Comparison of ENCODE assay signal across 17 cellular contexts in genomic region chr5:172844577-172844838, GRCh38. TPM values are rescaled to one million over a fixed set of nuclear protein-coding genes. Genes with fewer than 3 reads are reported as not detected.
DNase-seq lines count a peak whose midpoint lies in the region; ATAC-seq, FAIRE-seq and TF ChIP-seq lines count a peak whose summit lies in the region.
"Had no signal": no experiment of that assay in that cellular context is flagged by ENCODE, and none has a peak within 500 bp of the region (broad histone marks: within the 10 kb centered on the region; RNA-seq: fewer than 3 reads in every experiment).

No MANE protein-coding gene starts in this region.

- H3K9me3 ChIP-seq in A549 (no peaks in the 10 kb centered on the region), HUES48 (ENCODE audit: control insufficient read depth, insufficient read depth, low read length) (no peaks in the 10 kb centered on the region), adrenal gland (replicated peaks in 1 of 3) (no peaks in the 10 kb centered on the region), prostate gland (no peaks in the 10 kb centered on the region)
- H3K9me3 ChIP-seq: HAP-1, SK-N-SH had no signal

- DNase-seq in A549 (ENCODE audit: low read depth in 1 of 2, low spot score in 1 of 2) (no peak), adrenal gland (peak in 1 of 7 donors; percentile 22), prostate gland (ENCODE audit: low spot score) (no peak), dorsolateral prefrontal cortex (no peak), GM12891 (ENCODE audit: insufficient read length, low spot score) (no peak)
- DNase-seq: DMS79, NCI-H1105, NCI-H2081, NCI-H774, SHP77 treated with DMSO at 0.1 percent for 48 hours, SK-N-SH had no signal

- TF ChIP-seq RAD21 in A549 (conservative IDR thresholded peaks at IDR 0.05 in 1 of 2, IDR thresholded peaks at IDR 0.05 in 1 of 2) = no peak

- no peak for TF ChIP-seq EP300 in A549 (IDR thresholded peaks at IDR 0.05)

- WGBS in A549 (ENCODE audit: missing lambda C conversion rate) = 83% methylated on average over 2 of the region's 2 CpGs
- 54 to 79% methylated on average over 2 of the region's 2 CpGs; no CpG with 5 or more reads in 2 of the 4 donors for WGBS in adrenal gland, 4 donors
- whole genome bisulfite sequencing in prostate gland = 87% methylated on average over 2 of the region's 2 CpGs

- no peak overlapping the region for H3K4me2 ChIP-seq in A549
- H3K4me2 ChIP-seq: SK-N-SH had no signal

- H3K4me1 ChIP-seq in A549 = peaks cover 85% of the 10 kb centered on the region
- 0 out of 2 replicates have a peak, but pooled peaks cover 5% of the 10 kb centered on the region for H3K4me1 ChIP-seq in HUES48 (ENCODE audit: control insufficient read depth, insufficient read depth, low read length)
- peaks cover 45 to 74% of the 10 kb centered on the region in 2 donors for H3K4me1 ChIP-seq in adrenal gland (replicated peaks in 1 of 2)
- peaks cover 24% of the 10 kb centered on the region for H3K4me1 ChIP-seq in prostate gland (replicated peaks)
- H3K4me1 ChIP-seq: HAP-1 had no signal

- H3K36me3 ChIP-seq in HUES48 (ENCODE audit: control insufficient read depth, insufficient read depth, low read length) = peaks cover 22% of the 10 kb centered on the region
- H3K36me3 ChIP-seq in adrenal gland (replicated peaks in 1 of 2) = no peaks in the 10 kb centered on the region
- H3K36me3 ChIP-seq in prostate gland = no peaks in the 10 kb centered on the region
- H3K36me3 ChIP-seq: HAP-1 had no signal

- H3K27me3 ChIP-seq in HUES48 (ENCODE audit: control insufficient read depth, insufficient read depth, low read length) (no peaks in the 10 kb centered on the region), adrenal gland (no peaks in the 10 kb centered on the region), prostate gland (replicated peaks; ENCODE audit: insufficient read depth) (no peaks in the 10 kb centered on the region), dorsolateral prefrontal cortex (no peaks in the 10 kb centered on the region)

- H3K27ac ChIP-seq in A549 = peak overlapping the region; percentile 31 to 62; a peak in 4 of 6 replicates
- H3K27ac ChIP-seq in HUES48 (ENCODE audit: low read depth, low read length) = peak overlapping the region; percentile 10
- peak overlapping the region in 3 of 5 donors; percentile 54 to 77 (median 68) for H3K27ac ChIP-seq in adrenal gland
- H3K27ac ChIP-seq in prostate gland = peak overlapping the region; percentile 78 to 96
- peak overlapping the region in 1 of 59 donors; percentile 63 for H3K27ac ChIP-seq in dorsolateral prefrontal cortex
- H3K27ac ChIP-seq: 22Rv1 had no signal

- FAIRE-seq in A549 (lab: Jason Lieb, UNC) (no peak), GM12891 (lab: Jason Lieb, UNC) (no peak)
- FAIRE-seq: HTR-8/SVneo had no signal

- ATAC-seq in A549 (peak in 1 of 2 experiments; percentile 6; a peak in 2 of 6 replicates), HG02642 (IDR thresholded peaks at IDR 0.05; ENCODE audit: poor library complexity, unreplicated experiment) (no peak), GM21447 (IDR thresholded peaks at IDR 0.05; ENCODE audit: unreplicated experiment) (no peak)

- TF ChIP-seq CTCF in A549 (IDR thresholded peaks at IDR 0.05) (no peak), adrenal gland (IDR thresholded peaks at IDR 0.05) (no peak), prostate gland (IDR thresholded peaks at IDR 0.05) (no peak), dorsolateral prefrontal cortex (IDR thresholded peaks at IDR 0.05 in 54 of 56, conservative IDR thresholded peaks at IDR 0.05 in 2 of 56; ENCODE audit: low read depth in 1 of 56, partially characterized antibody in 56 of 56) (no peak)

- intact Hi-C loops in adrenal gland (cut with DNase I) = no loop called here
- intact Hi-C loops in prostate gland (cut with DNase I) = no loop called here
- intact Hi-C loops in dorsolateral prefrontal cortex (cut with DNase I) = no loop called here

- POLR2A ChIA-PET in A549 (lab: Yijun Ruan, JAX) = interaction anchor here (2.3 kb wide), 1 partner anchor 74 kb away, joined by 9 read pairs; the partner anchor contains the start of gene DUSP1

- H3K4me3 ChIP-seq in A549 = no peak overlapping the region
- no peak overlapping the region for H3K4me3 ChIP-seq in HUES48 (ENCODE audit: low read depth, low read length)
- no peak overlapping the region for H3K4me3 ChIP-seq in adrenal gland
- H3K4me3 ChIP-seq in prostate gland = no peak overlapping the region
- H3K4me3 ChIP-seq in dorsolateral prefrontal cortex = no peak overlapping the region
- H3K4me3 ChIP-seq: HAP-1 had no signal

- H3K9ac ChIP-seq in HUES48 (ENCODE audit: low read depth, low read length) = no peak overlapping the region
- H3K9ac ChIP-seq: SK-N-SH had no signal

- CTCF ChIA-PET in A549 (lab: Yijun Ruan, JAX) = no interaction called here

- no peak for TF ChIP-seq POLR2A in A549 (IDR thresholded peaks at IDR 0.05; ENCODE audit: low read length)
- no peak for TF ChIP-seq POLR2A in adrenal gland (IDR thresholded peaks at IDR 0.05)
- TF ChIP-seq POLR2A in prostate gland (IDR thresholded peaks at IDR 0.05) = no peak
- no peak for TF ChIP-seq POLR2A in GM12891 (IDR thresholded peaks at IDR 0.05; ENCODE audit: low read depth, low read length)

TF ChIP-seq in A549, 52 proteins besides CTCF, POLR2A, EP300 and RAD21 (continues in another document):
- TF ChIP-seq HDAC2 (IDR thresholded peaks at IDR 0.05) (no peak), TP53 (CRISPR knock-in tag; IDR thresholded peaks at IDR 0.05) (no peak), REST (IDR thresholded peaks at IDR 0.05) (no peak), ESRRA (IDR thresholded peaks at IDR 0.05; ENCODE audit: borderline replicate concordance, low read length) (no peak)

TF ChIP-seq in GM12891, 5 proteins besides CTCF, POLR2A, EP300 and RAD21:
- TF ChIP-seq POLR2AphosphoS5 (IDR thresholded peaks at IDR 0.05; ENCODE audit: low read depth, low read length) = no peak
- TF ChIP-seq PAX5 (IDR thresholded peaks at IDR 0.05; ENCODE audit: insufficient read depth, low read length, severe bottlenecking) = no peak
- TF ChIP-seq SPI1 (IDR thresholded peaks at IDR 0.05; ENCODE audit: low read depth, low read length) = no peak
- TF ChIP-seq POU2F2 (IDR thresholded peaks at IDR 0.05; ENCODE audit: low read depth, low read length) = no peak
- TF ChIP-seq TAF1 (IDR thresholded peaks at IDR 0.05; ENCODE audit: low read depth, low read length) = no peak

RNA-seq across cellular contexts. Expression of gene ERGIC1, which starts 10.5 kb away (rescaled TPM):
- polyA plus RNA-seq in A549 (2011; rRNA removed) (176 and 208 TPM in 2 replicates), A549 (2017; fragmentation: RNase III; extraction: RNeasy Plus Mini Kit Qiagen cat#74134 plus additional on column Dnase treatment) (289 to 322 TPM (median 304 TPM) in 3 replicates), adrenal gland (100 to 1,000 TPM in 2 of 3 donors, 10 to 100 TPM in 1; 71.9 to 450 (median 103) TPM)
- 184 and 254 TPM in 2 replicates for polyA plus RNA-seq in A549 (2012; cell fraction: cytosol; rRNA removed)
- 131 and 150 TPM in 2 replicates for polyA plus RNA-seq in A549 (2012; cell fraction: nucleus; rRNA removed)
- 418 and 510 TPM in 2 replicates for polyA minus RNA-seq in A549 (2011; rRNA and poly(A)+ RNA removed)
- total RNA-seq in adrenal gland (100 to 1,000 TPM; 108 to 410 (median 254) TPM), prostate gland (100 to 1,000 TPM; 228 to 380 TPM), dorsolateral prefrontal cortex (100 to 1,000 TPM in 4 of 120 experiments, 10 to 100 TPM in 116; 48.4 to 109 (median 68.1) TPM)
- 57.4 TPM for polyA plus RNA-seq in GM12891 (2012; ENCODE audit: low read depth, missing spikeins)
